Comparison of ENCODE assay signal across 16 cellular contexts in genomic region chr1:12015499-12015898, GRCh38. TPM values are rescaled to one million over a fixed set of nuclear protein-coding genes. Genes with fewer than 3 reads are reported as not detected.
DNase-seq lines count a peak whose midpoint lies in the region; FAIRE-seq and TF ChIP-seq lines count a peak whose summit lies in the region.
"Had no signal": no experiment of that assay in that cellular context is flagged by ENCODE, and none has a peak within 500 bp of the region (broad histone marks: within the 10 kb centered on the region; RNA-seq: fewer than 3 reads in every experiment).

No MANE protein-coding gene starts in this region.

- FAIRE-seq in keratinocyte (lab: Jason Lieb, UNC): peak; percentile 36
- FAIRE-seq: A204.1, D721Med had no signal

- peaks cover 14% of the 10 kb centered on the region for H3K36me3 Mint-ChIP-seq in activated naive CD4-positive, alpha-beta T cell treated with anti-CD3 and anti-CD28 coated beads for 36 hours (ENCODE audit: low read depth)
- peaks cover 24% of the 10 kb centered on the region for H3K36me3 Mint-ChIP-seq in activated CD4-positive, alpha-beta T cell treated with anti-CD3 and anti-CD28 coated beads, Interleukin-2, amount 10 ng/mL, durations not matched to agents 7 days and 5 days (ENCODE audit: low read depth)

- no peak for DNase-seq in GM23248
- DNase-seq in WERI-Rb-1: no peak
- no peak for DNase-seq in keratinocyte (ENCODE audit: low read depth, low spot score)
- DNase-seq in activated naive CD4-positive, alpha-beta T cell treated with anti-CD3 and anti-CD28 coated beads for 36 hours: no peak
- DNase-seq in GDM1 (lab: John Stamatoyannopoulos, UW): no peak
- no peak for DNase-seq in activated CD4-positive, alpha-beta T cell treated with anti-CD3 and anti-CD28 coated beads, Interleukin-2, amount 10 ng/mL, durations not matched to agents 7 days and 5 days
- DNase-seq in activated CD4-positive, alpha-beta T cell treated with anti-CD3 and anti-CD28 coated beads for 48 hours: no peak
- DNase-seq: CD8-positive, alpha-beta memory T cell; NCI-H1092 treated with DMSO at 0.1 percent for 48 hours; NCI-H1694; NCI-H82 had no signal

- H3F3A ChIP-seq in GM23248 (ENCODE audit: insufficient read depth): peaks cover 33% of the 10 kb centered on the region

- dilution Hi-C loops in keratinocyte (cut with MboI; ENCODE audit: extremely low pct_ligation_motif_present, low sequenced_read_pairs): no loop called here

- H3K9me1 ChIP-seq in keratinocyte (ENCODE audit: control insufficient read depth, extremely low read depth, insufficient read depth, low read length): no peaks in the 10 kb centered on the region

- peaks cover 9% of the 10 kb centered on the region; the same call in 1 of the 2 replicates for H3K79me2 ChIP-seq in GM23248 (ENCODE audit: insufficient read depth)
- peaks cover 10% of the 10 kb centered on the region for H3K79me2 ChIP-seq in keratinocyte (ENCODE audit: control insufficient read depth, insufficient read depth, low read length)

- H3K4me2 ChIP-seq in GM23248 (ENCODE audit: unreplicated experiment): no peak overlapping the region
- H3K4me2 ChIP-seq in keratinocyte (ENCODE audit: control insufficient read depth, extremely low read depth, insufficient read depth, low read depth, low read length): no peak overlapping the region
- H3K4me2 ChIP-seq: KMS-11 had no signal

- H3K4me3 Mint-ChIP-seq in activated naive CD4-positive, alpha-beta T cell treated with anti-CD3 and anti-CD28 coated beads for 36 hours: no peak overlapping the region
- H3K4me3 Mint-ChIP-seq in activated CD4-positive, alpha-beta T cell treated with anti-CD3 and anti-CD28 coated beads, Interleukin-2, amount 10 ng/mL, durations not matched to agents 7 days and 5 days: no peak overlapping the region

- peaks cover 25% of the 10 kb centered on the region for H3K4me1 ChIP-seq in GM23248 (ENCODE audit: insufficient read depth)
- peaks cover 18% of the 10 kb centered on the region for H3K4me1 ChIP-seq in keratinocyte (ENCODE audit: control insufficient read depth, extremely low read depth, insufficient read depth, low read length)
- H3K4me1 ChIP-seq in skeletal muscle tissue (ENCODE audit: control insufficient read depth in 3 of 3, insufficient read depth in 3 of 3, low read length in 3 of 3): peaks cover 23 to 29% (median 27%) of the 10 kb centered on the region in 3 donors

- H3K27me3 ChIP-seq in GM23248 (replicated peaks; ENCODE audit: insufficient read depth) (no peaks in the 10 kb centered on the region), WERI-Rb-1 (ENCODE audit: insufficient read depth, low read depth, severe bottlenecking) (no peaks in the 10 kb centered on the region), keratinocyte (ENCODE audit: control insufficient read depth, extremely low read depth, insufficient read depth, low read length) (no peaks in the 10 kb centered on the region), skeletal muscle tissue (ENCODE audit: control insufficient read depth in 3 of 3, insufficient read depth in 3 of 3, low read length in 3 of 3) (no peaks in the 10 kb centered on the region)
- H3K27me3 ChIP-seq: BLaER1 treated with 17β-estradiol and CSF1 and Interleukin-3, amounts not matched to agents 10 nM and 100 nM had no signal

- H3K27ac ChIP-seq in GM23248: peak overlapping the region; percentile 84
- H3K27ac ChIP-seq in WERI-Rb-1: peak overlapping the region; percentile 92
- peak overlapping the region; percentile 5 for H3K27ac ChIP-seq in keratinocyte (ENCODE audit: control insufficient read depth, insufficient read depth, low read length)
- peak overlapping the region; percentile 23 for H3K27ac ChIP-seq in skeletal muscle tissue (ENCODE audit: low read depth, low read length)
- H3K27ac ChIP-seq: KMS-11 had no signal

- H3K9me3 Mint-ChIP-seq in activated naive CD4-positive, alpha-beta T cell treated with anti-CD3 and anti-CD28 coated beads for 36 hours: no peaks in the 10 kb centered on the region
- no peaks in the 10 kb centered on the region for H3K9me3 Mint-ChIP-seq in activated CD4-positive, alpha-beta T cell treated with anti-CD3 and anti-CD28 coated beads, Interleukin-2, amount 10 ng/mL, durations not matched to agents 7 days and 5 days
- H3K9me3 Mint-ChIP-seq: CD8-positive, alpha-beta memory T cell had no signal

- H3K4me3 ChIP-seq in GM23248: no peak overlapping the region
- no peak overlapping the region for H3K4me3 ChIP-seq in WERI-Rb-1 (ENCODE audit: low read depth, low read length)
- no peak overlapping the region for H3K4me3 ChIP-seq in keratinocyte (ENCODE audit: control insufficient read depth in 2 of 3, extremely low read depth in 1 of 3, insufficient read depth in 2 of 3, low read depth in 1 of 3, low read length in 3 of 3)
- H3K4me3 ChIP-seq in skeletal muscle tissue (ENCODE audit: low read length in 3 of 3): no peak overlapping the region
- H3K4me3 ChIP-seq: BLaER1 treated with 17β-estradiol and CSF1 and Interleukin-3, amounts not matched to agents 10 nM and 100 nM had no signal

- POLR2A ChIA-PET in activated CD4-positive, alpha-beta T cell treated with anti-CD3 and anti-CD28 coated beads, Interleukin-2, amount 10 ng/mL, durations not matched to agents 7 days and 5 days (lab: Charles Lee): no interaction called here

- no peak overlapping the region for H3K27ac Mint-ChIP-seq in activated naive CD4-positive, alpha-beta T cell treated with anti-CD3 and anti-CD28 coated beads for 36 hours
- no peak overlapping the region for H3K27ac Mint-ChIP-seq in activated CD4-positive, alpha-beta T cell treated with anti-CD3 and anti-CD28 coated beads, Interleukin-2, amount 10 ng/mL, durations not matched to agents 7 days and 5 days

- H3K9ac ChIP-seq in GM23248 (no peak overlapping the region), keratinocyte (ENCODE audit: control insufficient read depth, extremely low read depth, insufficient read depth, low read length) (no peak overlapping the region), skeletal muscle tissue (ENCODE audit: low read depth in 1 of 3, low read length in 3 of 3) (no peak overlapping the region)
- H3K9ac ChIP-seq: BLaER1 treated with 17β-estradiol and CSF1 and Interleukin-3, amounts not matched to agents 10 nM and 100 nM; KMS-11 had no signal

- H3K4me1 Mint-ChIP-seq in activated naive CD4-positive, alpha-beta T cell treated with anti-CD3 and anti-CD28 coated beads for 36 hours (ENCODE audit: low read depth): peaks cover 11% of the 10 kb centered on the region
- H3K4me1 Mint-ChIP-seq in activated CD4-positive, alpha-beta T cell treated with anti-CD3 and anti-CD28 coated beads, Interleukin-2, amount 10 ng/mL, durations not matched to agents 7 days and 5 days: peaks cover 41% of the 10 kb centered on the region

- no peaks in the 10 kb centered on the region for H3K9me3 ChIP-seq in GM23248 (ENCODE audit: low read depth)
- no peaks in the 10 kb centered on the region for H3K9me3 ChIP-seq in WERI-Rb-1 (ENCODE audit: severe bottlenecking)
- no peaks in the 10 kb centered on the region for H3K9me3 ChIP-seq in keratinocyte (ENCODE audit: control insufficient read depth, low read depth, low read length)
- H3K9me3 ChIP-seq in skeletal muscle tissue (ENCODE audit: control insufficient read depth in 3 of 3, low read length in 3 of 3): no peaks in the 10 kb centered on the region
- H3K9me3 ChIP-seq: BLaER1 treated with 17β-estradiol and CSF1 and Interleukin-3, amounts not matched to agents 10 nM and 100 nM had no signal

- H3K36me3 ChIP-seq in GM23248 (ENCODE audit: low read depth): peaks cover 3% of the 10 kb centered on the region; the same call in 1 of the 2 replicates
- H3K36me3 ChIP-seq in WERI-Rb-1: peaks cover 24% of the 10 kb centered on the region
- peaks cover 17 to 29% of the 10 kb centered on the region in 2 experiments for H3K36me3 ChIP-seq in keratinocyte (ENCODE audit: control insufficient read depth in 2 of 2, extremely low read depth in 1 of 2, insufficient read depth in 2 of 2, low read length in 2 of 2)
- H3K36me3 ChIP-seq in skeletal muscle tissue (ENCODE audit: control insufficient read depth in 3 of 3, insufficient read depth in 3 of 3, low read length in 3 of 3): peaks cover 22 to 25% (median 23%) of the 10 kb centered on the region in 3 donors

- CTCF ChIA-PET in activated naive CD4-positive, alpha-beta T cell treated with anti-CD3 and anti-CD28 coated beads for 36 hours (lab: Charles Lee): no interaction called here
- CTCF ChIA-PET in activated CD4-positive, alpha-beta T cell treated with anti-CD3 and anti-CD28 coated beads, Interleukin-2, amount 10 ng/mL, durations not matched to agents 7 days and 5 days (lab: Charles Lee): no interaction called here

- intact Hi-C loops in activated naive CD4-positive, alpha-beta T cell treated with anti-CD3 and anti-CD28 coated beads for 36 hours (cut with micrococcal nuclease): no loop called here

- H3K27me3 Mint-ChIP-seq in activated naive CD4-positive, alpha-beta T cell treated with anti-CD3 and anti-CD28 coated beads for 36 hours (ENCODE audit: low read depth): no peaks in the 10 kb centered on the region
- no peaks in the 10 kb centered on the region for H3K27me3 Mint-ChIP-seq in activated CD4-positive, alpha-beta T cell treated with anti-CD3 and anti-CD28 coated beads, Interleukin-2, amount 10 ng/mL, durations not matched to agents 7 days and 5 days
- H3K27me3 Mint-ChIP-seq: CD8-positive, alpha-beta memory T cell had no signal

- no peaks in the 10 kb centered on the region for H4K20me1 ChIP-seq in GM23248 (ENCODE audit: insufficient read depth)
- no peaks in the 10 kb centered on the region for H4K20me1 ChIP-seq in keratinocyte (ENCODE audit: control insufficient read depth, extremely low read depth, insufficient read depth, low read length)

- in situ Hi-C loops in GM23248 (cut with MboI): no loop called here

- H3K9me2 ChIP-seq in GM23248 (ENCODE audit: insufficient read depth): no peaks in the 10 kb centered on the region

- no peak for TF ChIP-seq CTCF in WERI-Rb-1 (IDR thresholded peaks at IDR 0.05; ENCODE audit: low read depth, low read length)
- no peak for TF ChIP-seq CTCF in keratinocyte (optimal IDR thresholded peaks at IDR 0.05 in 1 of 3, IDR thresholded peaks at IDR 0.05 in 1 of 3, conservative IDR thresholded peaks at IDR 0.05 in 1 of 3; ENCODE audit: extremely low read depth in 1 of 3, insufficient read depth in 2 of 3, low read length in 3 of 3)

- H2AFZ ChIP-seq in GM23248 (no peak overlapping the region), keratinocyte (ENCODE audit: control insufficient read depth, low read length) (no peak overlapping the region)

- WGBS in GM23248 (ENCODE audit: low coverage in 1 of 2, low lambda C conversion rate in 2 of 2, missing lambda C conversion rate in 2 of 2), 2 experiments: 87 to 91% methylated on average over 9 of the region's 9 CpGs

RNA-seq across cellular contexts. Expression of gene MIIP, which starts 3.8 kb away (rescaled TPM):
- total RNA-seq in GM23248 (2014; rRNA removed; shearing (Covaris generic)): 21.8 and 26.8 TPM in 2 replicates
- 19.4 and 23.0 TPM in 2 replicates for polyA plus RNA-seq in GM23248 (2016; fragmentation: Nextera tagmentation; extraction: Ambion mirVana)
- 14.3 to 30.6 TPM (median 18.2 TPM) in 3 replicates for polyA plus RNA-seq in keratinocyte
- polyA plus RNA-seq in keratinocyte (2011; ENCODE audit: low read depth): 7.8 TPM
- 12.1 and 26.0 TPM in 2 replicates for polyA plus RNA-seq in keratinocyte (2011; cell fraction: cytosol; rRNA removed)
- polyA plus RNA-seq in keratinocyte (2011; cell fraction: nucleus; rRNA removed): 62.3 and 86.3 TPM in 2 replicates
- polyA plus RNA-seq in keratinocyte (2012; ENCODE audit: low replicate concordance): 24.6 and 25.7 TPM in 2 replicates
- polyA minus RNA-seq in keratinocyte: 9.2 to 23.0 TPM (median 13.7 TPM) in 3 replicates
- polyA minus RNA-seq in keratinocyte (2011; cell fraction: cytosol; rRNA and poly(A)+ RNA removed): 28.6 TPM
- 12.9 and 15.0 TPM in 2 replicates for polyA minus RNA-seq in keratinocyte (2011; cell fraction: nucleus; rRNA and poly(A)+ RNA removed)
- 26.1 TPM for total RNA-seq in skeletal muscle tissue
- 10 to 100 TPM; 32.8 to 36.4 TPM for total RNA-seq in activated naive CD4-positive, alpha-beta T cell treated with anti-CD3 and anti-CD28 coated beads for 36 hours
- 10 to 100 TPM; 33.7 to 43.7 TPM for total RNA-seq in activated CD4-positive, alpha-beta T cell treated with anti-CD3 and anti-CD28 coated beads, Interleukin-2, amount 10 ng/mL, durations not matched to agents 7 days and 5 days

RNA-seq across cellular contexts. Expression of gene MFN2, which starts 35.3 kb away (rescaled TPM):
- 57.9 and 59.8 TPM in 2 replicates for total RNA-seq in GM23248 (2014; rRNA removed; shearing (Covaris generic))
- 48.0 and 49.6 TPM in 2 replicates for polyA plus RNA-seq in GM23248 (2016; fragmentation: Nextera tagmentation; extraction: Ambion mirVana)
- 85.4 to 102 TPM (median 94.3 TPM) in 3 replicates for polyA plus RNA-seq in keratinocyte
- polyA plus RNA-seq in keratinocyte (2011; ENCODE audit: low read depth): 44.3 TPM
- 69.6 and 77.6 TPM in 2 replicates for polyA plus RNA-seq in keratinocyte (2011; cell fraction: cytosol; rRNA removed)
- 125 and 133 TPM in 2 replicates for polyA plus RNA-seq in keratinocyte (2011; cell fraction: nucleus; rRNA removed)
- polyA plus RNA-seq in keratinocyte (2012; ENCODE audit: low replicate concordance): 60.7 and 121 TPM in 2 replicates
- 118 to 135 TPM (median 122 TPM) in 3 replicates for polyA minus RNA-seq in keratinocyte
- 69.6 TPM for polyA minus RNA-seq in keratinocyte (2011; cell fraction: cytosol; rRNA and poly(A)+ RNA removed)
- polyA minus RNA-seq in keratinocyte (2011; cell fraction: nucleus; rRNA and poly(A)+ RNA removed): 60.4 and 91.8 TPM in 2 replicates
- 37.6 TPM for total RNA-seq in skeletal muscle tissue
- 10 to 100 TPM; 47.4 to 52.3 TPM for total RNA-seq in activated naive CD4-positive, alpha-beta T cell treated with anti-CD3 and anti-CD28 coated beads for 36 hours
- total RNA-seq in activated CD4-positive, alpha-beta T cell treated with anti-CD3 and anti-CD28 coated beads, Interleukin-2, amount 10 ng/mL, durations not matched to agents 7 days and 5 days: 10 to 100 TPM; 46.3 to 60.3 TPM

RNA-seq across cellular contexts. Expression of gene TNFRSF8, which starts 47.6 kb away (rescaled TPM):
- total RNA-seq in GM23248 (2014; rRNA removed; shearing (Covaris generic)): not detected in 2 replicates
- 0.14 and 0.23 TPM in 2 replicates for polyA plus RNA-seq in GM23248 (2016; fragmentation: Nextera tagmentation; extraction: Ambion mirVana)
- polyA plus RNA-seq in keratinocyte: 0.02 to 0.09 TPM (median 0.03 TPM) in 3 replicates
- not detected for polyA plus RNA-seq in keratinocyte (2011; ENCODE audit: low read depth)
- 0.01 and 0.04 TPM in 2 replicates for polyA plus RNA-seq in keratinocyte (2011; cell fraction: cytosol; rRNA removed)
- 0.09 TPM in 2 replicates for polyA plus RNA-seq in keratinocyte (2011; cell fraction: nucleus; rRNA removed)
- polyA plus RNA-seq in keratinocyte (2012; ENCODE audit: low replicate concordance): not detected in 2 replicates
- polyA minus RNA-seq in keratinocyte: 0.20 TPM in 1 of 3 replicates, not detected in the others
- polyA minus RNA-seq in keratinocyte (2011; cell fraction: cytosol; rRNA and poly(A)+ RNA removed): not detected
- not detected in 2 replicates for polyA minus RNA-seq in keratinocyte (2011; cell fraction: nucleus; rRNA and poly(A)+ RNA removed)
- total RNA-seq in skeletal muscle tissue: 0.52 TPM
- 10 to 100 TPM; 18.6 to 18.8 TPM for total RNA-seq in activated naive CD4-positive, alpha-beta T cell treated with anti-CD3 and anti-CD28 coated beads for 36 hours
- 1 to 10 TPM; 6.0 to 6.5 TPM for total RNA-seq in activated CD4-positive, alpha-beta T cell treated with anti-CD3 and anti-CD28 coated beads, Interleukin-2, amount 10 ng/mL, durations not matched to agents 7 days and 5 days
- polyA plus RNA-seq: CD8-positive, alpha-beta memory T cell had no signal

Comparison
In these comparisons a context has a peak if more than half of its experiments do, and no peak if none do; other contexts are left out.
1. H3K27ac ChIP-seq: peak in every context shown above with its lines; median percentile 92 in WERI-Rb-1; 84 in GM23248; 23 in skeletal muscle tissue; 5 in keratinocyte.